Comparison of ENCODE assay signal across 1 cellular context in the genomic region with DNA sequence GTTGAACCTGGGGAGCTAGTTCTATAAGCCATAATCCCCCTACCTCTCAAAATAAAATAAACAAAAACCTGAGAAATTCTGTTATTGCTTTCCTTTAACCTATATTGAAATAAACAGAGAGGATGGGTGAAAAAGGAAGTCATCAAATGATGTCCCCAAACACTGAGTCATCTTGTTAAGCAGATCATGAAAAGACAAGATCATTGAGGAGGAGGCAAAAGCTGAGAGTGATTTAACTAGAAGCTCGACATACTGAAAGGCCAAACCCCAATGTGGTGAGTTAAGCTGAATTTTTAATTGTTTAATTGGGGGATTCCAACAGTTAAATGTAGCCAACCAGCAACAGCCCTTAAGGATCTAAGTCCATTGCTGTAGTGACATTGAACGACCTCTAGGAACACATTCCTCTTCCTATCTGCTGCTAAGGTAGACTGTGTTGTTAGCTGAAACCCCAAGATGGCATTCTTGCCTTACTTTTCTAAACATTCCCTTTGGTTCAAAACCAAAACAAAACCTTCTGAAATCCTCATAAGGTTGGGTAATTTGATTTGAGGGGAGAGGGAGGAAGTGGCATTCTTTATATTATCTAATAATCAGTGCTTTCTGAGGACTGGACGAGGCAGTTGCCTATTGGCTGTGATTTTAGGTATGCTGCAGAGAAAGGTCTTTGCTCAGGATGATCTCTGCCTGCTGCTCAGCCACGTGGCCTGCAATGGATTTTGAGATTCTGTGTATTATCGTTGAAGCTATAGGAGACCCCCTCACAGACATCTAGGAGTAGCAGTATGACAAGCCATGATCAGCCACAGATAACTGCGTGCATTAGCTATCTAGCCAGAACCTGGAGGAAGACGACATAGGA.
TF ChIP-seq lines count a peak whose summit lies in the region.

No MANE protein-coding gene starts in this region.

TF ChIP-seq in HEK293, 187 proteins besides CTCF, POLR2A, EP300 and RAD21:
- TF ChIP-seq, protein P1, sequence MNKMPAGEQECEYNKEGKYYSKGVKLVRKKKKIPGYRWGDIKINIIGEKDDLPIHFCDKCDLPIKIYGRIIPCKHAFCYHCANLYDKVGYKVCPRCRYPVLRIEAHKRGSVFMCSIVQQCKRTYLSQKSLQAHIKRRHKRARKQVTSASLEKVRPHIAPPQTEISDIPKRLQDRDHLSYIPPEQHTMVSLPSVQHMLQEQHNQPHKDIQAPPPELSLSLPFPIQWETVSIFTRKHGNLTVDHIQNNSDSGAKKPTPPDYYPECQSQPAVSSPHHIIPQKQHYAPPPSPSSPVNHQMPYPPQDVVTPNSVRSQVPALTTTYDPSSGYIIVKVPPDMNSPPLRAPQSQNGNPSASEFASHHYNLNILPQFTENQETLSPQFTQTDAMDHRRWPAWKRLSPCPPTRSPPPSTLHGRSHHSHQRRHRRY (tag by site-specific recombination; IDR thresholded peaks at IDR 0.05): no peak
- TF ChIP-seq ZNF423 (tag by site-specific recombination; IDR thresholded peaks at IDR 0.05): no peak
- TF ChIP-seq TRIM28 (IDR thresholded peaks at IDR 0.05; ENCODE audit: borderline replicate concordance, low read length): no peak
- TF ChIP-seq, protein P2, sequence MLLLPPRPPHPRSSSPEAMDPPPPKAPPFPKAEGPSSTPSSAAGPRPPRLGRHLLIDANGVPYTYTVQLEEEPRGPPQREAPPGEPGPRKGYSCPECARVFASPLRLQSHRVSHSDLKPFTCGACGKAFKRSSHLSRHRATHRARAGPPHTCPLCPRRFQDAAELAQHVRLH (tag by site-specific recombination; IDR thresholded peaks at IDR 0.05): no peak
- no peak for TF ChIP-seq ZNF416 (tag by site-specific recombination; IDR thresholded peaks at IDR 0.05)
- TF ChIP-seq ZNF654 (tag by site-specific recombination; IDR thresholded peaks at IDR 0.05; ENCODE audit: low read depth): peak; percentile 54
